ENCODE assay signal across 21 cellular contexts in genomic region chr16:18783430-18784341, GRCh38. TPM values are rescaled to one million over a fixed set of nuclear protein-coding genes. Genes with fewer than 3 reads are reported as not detected.
DNase-seq lines count a peak whose midpoint lies in the region; ATAC-seq and TF ChIP-seq lines count a peak whose summit lies in the region.
"Had no signal": no experiment of that assay in that cellular context is flagged by ENCODE, and none has a peak within 500 bp of the region (broad histone marks: within the 10 kb centered on the region; RNA-seq: fewer than 3 reads in every experiment).

No MANE protein-coding gene starts in this region.

- WGBS in endodermal cell (ENCODE audit: insufficient coverage in 1 of 2, insufficient read length in 1 of 2), 2 experiments, result 93 to 94% methylated on average over 14 to 17 of the region's 17 CpGs

- CTCF ChIA-PET in Panc1 (lab: Charles Lee), result no interaction called here

- BruUV-seq in Panc1 (replicated peaks; lab: Mats Ljungman, UMichigan), result TSS peak; percentile 4

- POLR2A ChIA-PET in Panc1 (lab: Charles Lee), result interaction anchor here (1.1 kb wide), 1 partner anchor 11 kb away, joined by 3 read pairs; no protein-coding TSS in a partner anchor

- H3K9me3 Mint-ChIP-seq in activated naive CD4-positive, alpha-beta T cell treated with anti-CD3 and anti-CD28 coated beads, Interleukin-2, amount 50 U/mL, for 24 hours, result no peaks in the 10 kb centered on the region
- H3K9me3 Mint-ChIP-seq in endodermal cell (no peaks in the 10 kb centered on the region), type B pancreatic cell (no peaks in the 10 kb centered on the region)
- H3K9me3 Mint-ChIP-seq: naive B cell had no signal

- H3K9me3 ChIP-seq in Panc1 (ENCODE audit: control insufficient read depth, insufficient read depth, low read depth, low read length), result no peaks in the 10 kb centered on the region
- no peaks in the 10 kb centered on the region for H3K9me3 ChIP-seq in endodermal cell (ENCODE audit: control insufficient read depth, low read length)
- H3K9me3 ChIP-seq: body of pancreas, esophagus squamous epithelium had no signal

- H3K27ac ChIP-seq in Panc1 (ENCODE audit: low read length) (no peak overlapping the region), endodermal cell (ENCODE audit: low read depth, low read length) (no peak overlapping the region)
- H3K27ac ChIP-seq: body of pancreas, esophagus squamous epithelium had no signal

- peaks cover 48% of the 10 kb centered on the region for H3K4me1 Mint-ChIP-seq in activated naive CD4-positive, alpha-beta T cell treated with anti-CD3 and anti-CD28 coated beads, Interleukin-2, amount 50 U/mL, for 24 hours
- H3K4me1 Mint-ChIP-seq in endodermal cell (peaks cover 34% of the 10 kb centered on the region), type B pancreatic cell (ENCODE audit: unreplicated experiment) (peaks cover 31% of the 10 kb centered on the region)

- H3K36me3 ChIP-seq in Panc1 (ENCODE audit: control insufficient read depth, insufficient read depth, low read length), result peaks cover 40% of the 10 kb centered on the region
- peaks cover 61% of the 10 kb centered on the region for H3K36me3 ChIP-seq in endodermal cell (ENCODE audit: control insufficient read depth, insufficient read depth, low read length)

- intact Hi-C loops in Panc1 (cut with micrococcal nuclease; ENCODE audit: unreplicated experiment), result no loop called here

- DNase-seq in activated naive CD4-positive, alpha-beta T cell (lab: John Stamatoyannopoulos, UW), result no peak
- DNase-seq in Panc1 (ENCODE audit: low read depth, low spot score), result no peak
- DNase-seq in endodermal cell, result no peak
- no peak for DNase-seq in type B pancreatic cell (ENCODE audit: extremely low spot score, unreplicated experiment)
- DNase-seq in pons (ENCODE audit: low spot score), result no peak
- DNase-seq: activated CD4-positive, alpha-beta T cell treated with anti-CD3 and anti-CD28 coated beads, Interleukin-2, amount 50 U/mL, for 1 hour; activated gamma-delta T cell; dermis blood vessel endothelial cell; esophagus squamous epithelium; GF-D8; glutamatergic neuron; H7; naive B cell; NCI-H1694; NCI-H345; SIG-M5; T-helper 9 cell had no signal

- H3K27ac Mint-ChIP-seq in activated naive CD4-positive, alpha-beta T cell treated with anti-CD3 and anti-CD28 coated beads, Interleukin-2, amount 50 U/mL, for 24 hours, result peak overlapping the region; percentile 53
- H3K27ac Mint-ChIP-seq in endodermal cell, result peak overlapping the region; percentile 75
- peak overlapping the region; percentile 16 for H3K27ac Mint-ChIP-seq in type B pancreatic cell

- ATAC-seq in Panc1 (no peak), HG02840 (IDR thresholded peaks at IDR 0.05; ENCODE audit: low FRiP score, unreplicated experiment) (no peak), HG02938 (IDR thresholded peaks at IDR 0.05; ENCODE audit: unreplicated experiment) (no peak)
- ATAC-seq: body of pancreas had no signal

- no peak overlapping the region for H3K4me3 ChIP-seq in Panc1 (ENCODE audit: low read depth in 2 of 2, low read length in 2 of 2)
- H3K4me3 ChIP-seq in endodermal cell (ENCODE audit: low read length), result no peak overlapping the region
- H3K4me3 ChIP-seq: body of pancreas, esophagus squamous epithelium had no signal

- no peak overlapping the region for H3K4me3 Mint-ChIP-seq in activated naive CD4-positive, alpha-beta T cell treated with anti-CD3 and anti-CD28 coated beads, Interleukin-2, amount 50 U/mL, for 24 hours
- H3K4me3 Mint-ChIP-seq in endodermal cell (no peak overlapping the region), type B pancreatic cell (no peak overlapping the region)

- H3K36me3 Mint-ChIP-seq in activated naive CD4-positive, alpha-beta T cell treated with anti-CD3 and anti-CD28 coated beads, Interleukin-2, amount 50 U/mL, for 24 hours, result peaks cover 40% of the 10 kb centered on the region
- peaks cover 60% of the 10 kb centered on the region for H3K36me3 Mint-ChIP-seq in endodermal cell (ENCODE audit: low read depth)
- peaks cover 42% of the 10 kb centered on the region for H3K36me3 Mint-ChIP-seq in type B pancreatic cell

- no peak for TF ChIP-seq CTCF in Panc1 (IDR thresholded peaks at IDR 0.05)
- no peak for TF ChIP-seq CTCF in endodermal cell (conservative IDR thresholded peaks at IDR 0.05)
- TF ChIP-seq CTCF in type B pancreatic cell (conservative IDR thresholded peaks at IDR 0.05), result no peak

- peaks cover 23% of the 10 kb centered on the region for H3K4me1 ChIP-seq in Panc1 (ENCODE audit: control insufficient read depth, insufficient read depth, low read length)
- H3K4me1 ChIP-seq in endodermal cell (ENCODE audit: control insufficient read depth, insufficient read depth, low read length), result peaks cover 5% of the 10 kb centered on the region

- in situ Hi-C loops in Panc1 (cut with HindIII; ENCODE audit: low pct_unique_long_range_greater_than_20kb, low sequenced_read_pairs), result no loop called here

- no peaks in the 10 kb centered on the region for H3K27me3 Mint-ChIP-seq in activated naive CD4-positive, alpha-beta T cell treated with anti-CD3 and anti-CD28 coated beads, Interleukin-2, amount 50 U/mL, for 24 hours
- H3K27me3 Mint-ChIP-seq in endodermal cell (ENCODE audit: insufficient read depth), result no peaks in the 10 kb centered on the region
- H3K27me3 Mint-ChIP-seq in type B pancreatic cell, result no peaks in the 10 kb centered on the region
- H3K27me3 Mint-ChIP-seq: naive B cell had no signal

- H3K27me3 ChIP-seq in Panc1 (ENCODE audit: control insufficient read depth, insufficient read depth, low read length), result no peaks in the 10 kb centered on the region
- H3K27me3 ChIP-seq in endodermal cell (ENCODE audit: control insufficient read depth, insufficient read depth, low read length, poor library complexity, severe bottlenecking), result no peaks in the 10 kb centered on the region
- H3K27me3 ChIP-seq: body of pancreas, esophagus squamous epithelium had no signal

- no peak overlapping the region for H3K9ac ChIP-seq in endodermal cell (ENCODE audit: extremely low read depth, low read length, poor library complexity, severe bottlenecking)

RNA-seq across cellular contexts. Expression of gene RPS15A, which starts 6.4 kb away (rescaled TPM):
- total RNA-seq in Panc1 (2021; ENCODE audit: unreplicated experiment), result 1,366 TPM
- 1,339 TPM for polyA plus RNA-seq in Panc1 (2012; ENCODE audit: insufficient read length)
- 1,000 to 10,000 TPM; 1,367 to 1,664 TPM for total RNA-seq in endodermal cell
- polyA plus RNA-seq in endodermal cell (2013, experiment 1 of 2), result 2,058 TPM
- polyA plus RNA-seq in endodermal cell (2013, experiment 2 of 2), result 2,051 TPM
- 1,687 and 1,807 TPM in 2 replicates for total RNA-seq in type B pancreatic cell (ENCODE audit: low replicate concordance)

RNA-seq across cellular contexts. Expression of gene ARL6IP1, which starts 17.7 kb away (rescaled TPM):
- 343 TPM for total RNA-seq in Panc1 (2021; ENCODE audit: unreplicated experiment)
- 339 TPM for polyA plus RNA-seq in Panc1 (2012; ENCODE audit: insufficient read length)
- 100 to 1,000 TPM; 331 to 334 TPM for total RNA-seq in endodermal cell
- polyA plus RNA-seq in endodermal cell (2013, experiment 1 of 2), result 381 TPM
- polyA plus RNA-seq in endodermal cell (2013, experiment 2 of 2), result 388 TPM
- total RNA-seq in type B pancreatic cell (ENCODE audit: low replicate concordance), result 170 and 205 TPM in 2 replicates

Comparison
In these comparisons a context has a peak if more than half of its experiments do, and no peak if none do; other contexts are left out.
1. H3K27ac Mint-ChIP-seq: peak in every context shown above with its lines; median percentile 75 in endodermal cell; 53 in activated naive CD4-positive, alpha-beta T cell treated with anti-CD3 and anti-CD28 coated beads, Interleukin-2, amount 50 U/mL, for 24 hours; 16 in type B pancreatic cell.